In genomic region chr2:230986520-230987136, GRCh38 we compare ENCODE assay signal across 9 cellular contexts. TPM values are rescaled to one million over a fixed set of nuclear protein-coding genes. Genes with fewer than 3 reads are reported as not detected.
DNase-seq lines count a peak whose midpoint lies in the region; ATAC-seq and TF ChIP-seq lines count a peak whose summit lies in the region.
"Had no signal": no experiment of that assay in that cellular context is flagged by ENCODE, and none has a peak within 500 bp of the region (broad histone marks: within the 10 kb centered on the region; RNA-seq: fewer than 3 reads in every experiment).

No MANE protein-coding gene starts in this region.

- TF ChIP-seq CTCF in lower lobe of right lung (IDR thresholded peaks at IDR 0.05): no peak
- no peak for TF ChIP-seq CTCF in thyroid gland (IDR thresholded peaks at IDR 0.05)

- H3K4me3 Mint-ChIP-seq in activated T-cell treated with anti-CD3 and anti-CD28 coated beads, Interleukin-2, amount 50 U/mL, for 72 hours: peak overlapping the region; percentile 78 to 87
- peak overlapping the region; percentile 79 for H3K4me3 Mint-ChIP-seq in activated naive CD8-positive, alpha-beta T cell treated with anti-CD3 and anti-CD28 coated beads for 36 hours

- H3K36me3 ChIP-seq in lower lobe of right lung: no peaks in the 10 kb centered on the region
- H3K36me3 ChIP-seq in thymus (ENCODE audit: control insufficient read depth, insufficient read depth): no peaks in the 10 kb centered on the region
- no peaks in the 10 kb centered on the region for H3K36me3 ChIP-seq in thyroid gland

- H3K9me3 ChIP-seq in lower lobe of right lung: no peaks in the 10 kb centered on the region
- H3K9me3 ChIP-seq in thymus (ENCODE audit: control insufficient read depth): no peaks in the 10 kb centered on the region
- no peaks in the 10 kb centered on the region for H3K9me3 ChIP-seq in thyroid gland

- peaks cover 3 to 4% of the 10 kb centered on the region in 2 donors for H3K36me3 Mint-ChIP-seq in activated T-cell treated with anti-CD3 and anti-CD28 coated beads, Interleukin-2, amount 50 U/mL, for 72 hours (ENCODE audit: insufficient read depth in 2 of 2)
- H3K36me3 Mint-ChIP-seq in activated naive CD8-positive, alpha-beta T cell treated with anti-CD3 and anti-CD28 coated beads for 36 hours: peaks cover 13% of the 10 kb centered on the region

- peaks cover 52% of the 10 kb centered on the region for H3K4me1 Mint-ChIP-seq in activated T-cell treated with anti-CD3 and anti-CD28 coated beads, Interleukin-2, amount 50 U/mL, for 72 hours (ENCODE audit: low read depth)
- peaks cover 39% of the 10 kb centered on the region for H3K4me1 Mint-ChIP-seq in activated naive CD8-positive, alpha-beta T cell treated with anti-CD3 and anti-CD28 coated beads for 36 hours

- H3K9me3 Mint-ChIP-seq in activated T-cell treated with anti-CD3 and anti-CD28 coated beads, Interleukin-2, amount 50 U/mL, for 72 hours: no peaks in the 10 kb centered on the region
- no peaks in the 10 kb centered on the region for H3K9me3 Mint-ChIP-seq in activated naive CD8-positive, alpha-beta T cell treated with anti-CD3 and anti-CD28 coated beads for 36 hours

- H3K27ac ChIP-seq in lower lobe of right lung: no peak overlapping the region
- H3K27ac ChIP-seq in thymus (ENCODE audit: low read depth): no peak overlapping the region
- H3K27ac ChIP-seq in thyroid gland: no peak overlapping the region

- TF ChIP-seq POLR2A in thyroid gland (IDR thresholded peaks at IDR 0.05): peak in 1 of 2 donors; percentile 17

- no peak for ATAC-seq in activated T-cell treated with anti-CD3 and anti-CD28 coated beads, Interleukin-2, amount 50 U/mL, for 72 hours (replicated peaks in 1 of 2)
- peak in 1 of 2 donors; percentile 8 for ATAC-seq in lower lobe of right lung
- ATAC-seq in GM21529 (IDR thresholded peaks at IDR 0.05; ENCODE audit: unreplicated experiment): no peak

- H3K4me1 ChIP-seq in lower lobe of right lung (peaks cover 7% of the 10 kb centered on the region), thymus (ENCODE audit: control insufficient read depth, insufficient read depth, low read length) (peaks cover 5% of the 10 kb centered on the region), thyroid gland (no peaks in the 10 kb centered on the region)

- H3K27me3 ChIP-seq in lower lobe of right lung (ENCODE audit: low read depth) (peaks cover 31% of the 10 kb centered on the region), thymus (ENCODE audit: control insufficient read depth, insufficient read depth) (peaks cover 23% of the 10 kb centered on the region), thyroid gland (peaks cover 11% of the 10 kb centered on the region)

- H3K4me3 ChIP-seq in lower lobe of right lung (peak overlapping the region; percentile 43), thymus (ENCODE audit: low read length) (peak overlapping the region; percentile 44), thyroid gland (replicated peaks in 1 of 3) (peak overlapping the region in 1 of 3 donors; percentile 16)
- H3K4me3 ChIP-seq: lung had no signal

- intact Hi-C loops in lower lobe of right lung (cut with DNase I) (no loop called here), thyroid gland (cut with DNase I) (loop anchor here (2.0 kb wide), 1 partner anchor 138 kb away; no protein-coding TSS in a partner anchor)

- 60% methylated on average over 15 of the region's 15 CpGs for WGBS in thymus
- 41 to 46% methylated on average over 15 of the region's 15 CpGs for WGBS in thyroid gland, 2 donors

- H3K27me3 Mint-ChIP-seq in activated T-cell treated with anti-CD3 and anti-CD28 coated beads, Interleukin-2, amount 50 U/mL, for 72 hours (ENCODE audit: low read depth): peaks cover 14% of the 10 kb centered on the region
- peaks cover 10% of the 10 kb centered on the region for H3K27me3 Mint-ChIP-seq in activated naive CD8-positive, alpha-beta T cell treated with anti-CD3 and anti-CD28 coated beads for 36 hours

- DNase-seq in activated T-cell treated with anti-CD3 and anti-CD28 coated beads, Interleukin-2, amount 50 U/mL, for 72 hours: no peak
- DNase-seq in activated T-cell treated with anti-CD3 and anti-CD28 coated beads, Interleukin-2, amount 50 U/mL, for 1 hour: no peak
- no peak for DNase-seq in activated naive CD8-positive, alpha-beta T cell treated with anti-CD3 and anti-CD28 coated beads for 36 hours
- DNase-seq in lower lobe of right lung (no peak), LoVo (ENCODE audit: low spot score) (no peak), thyroid gland (no peak)

- peak overlapping the region; percentile 56 for H3K27ac Mint-ChIP-seq in activated T-cell treated with anti-CD3 and anti-CD28 coated beads, Interleukin-2, amount 50 U/mL, for 72 hours
- peak overlapping the region; percentile 89 for H3K27ac Mint-ChIP-seq in activated naive CD8-positive, alpha-beta T cell treated with anti-CD3 and anti-CD28 coated beads for 36 hours

RNA-seq across cellular contexts. Expression of gene SPATA3, which starts 9.3 kb away (rescaled TPM):
- total RNA-seq in activated T-cell treated with anti-CD3 and anti-CD28 coated beads, Interleukin-2, amount 50 U/mL, for 72 hours: 1 to 10 TPM; 1.9 to 2.3 TPM
- total RNA-seq in activated naive CD8-positive, alpha-beta T cell treated with anti-CD3 and anti-CD28 coated beads for 36 hours: not detected
- total RNA-seq in lower lobe of right lung (not detected), thyroid gland (under 1 TPM in 1 of 4 donors, not detected in 3; 0.54 TPM)
- polyA plus RNA-seq in thymus: not detected
- total RNA-seq: lung had no signal
- polyA plus RNA-seq: lung had no signal

RNA-seq across cellular contexts. Expression of gene C2orf72, which starts 50.7 kb away (rescaled TPM):
- 1 to 10 TPM in 1 of 2 donors, under 1 TPM in 1; 0.84 to 1.4 TPM for total RNA-seq in activated T-cell treated with anti-CD3 and anti-CD28 coated beads, Interleukin-2, amount 50 U/mL, for 72 hours
- total RNA-seq in activated naive CD8-positive, alpha-beta T cell treated with anti-CD3 and anti-CD28 coated beads for 36 hours: 1 to 10 TPM; 2.3 to 2.4 TPM
- total RNA-seq in lower lobe of right lung (0.97 TPM), thyroid gland (under 1 TPM in 1 of 4 donors, not detected in 3; 0.50 TPM)
- polyA plus RNA-seq in thymus: 0.02 TPM
